ENCODE assay signal across 21 cellular contexts in genomic region chr5:57537831-57538230, GRCh38. TPM values are rescaled to one million over a fixed set of nuclear protein-coding genes. Genes with fewer than 3 reads are reported as not detected.
"Had no signal": no experiment of that assay in that cellular context is flagged by ENCODE, and none has a peak within 500 bp of the region (broad histone marks: within the 10 kb centered on the region; RNA-seq: fewer than 3 reads in every experiment).

No MANE protein-coding gene starts in this region.

- H3K4me1 Mint-ChIP-seq: activated CD8-positive, alpha-beta memory T cell treated with anti-CD3 and anti-CD28 coated beads, Interleukin-2, amount 10 ng/mL, durations not matched to agents 7 days and 5 days had no signal

- H3K27me3 Mint-ChIP-seq: activated CD4-positive, alpha-beta T cell treated with anti-CD3 and anti-CD28 coated beads for 36 hours; activated CD8-positive, alpha-beta memory T cell treated with anti-CD3 and anti-CD28 coated beads, Interleukin-2, amount 10 ng/mL, durations not matched to agents 7 days and 5 days; natural killer cell treated with Interleukin-12 subunit alpha and Interleukin-12 subunit beta and Interleukin-15 and Interleukin-18, amount 100 ng/mL, for 72 hours had no signal

- H3K27me3 ChIP-seq: right lobe of liver, upper lobe of right lung had no signal

- DNase-seq: activated CD4-positive, alpha-beta memory T cell treated with anti-CD3 and anti-CD28 coated beads for 36 hours; activated CD4-positive, alpha-beta T cell treated with anti-CD3 and anti-CD28 coated beads for 36 hours; activated CD8-positive, alpha-beta memory T cell treated with anti-CD3 and anti-CD28 coated beads, Interleukin-2, amount 10 ng/mL, durations not matched to agents 7 days and 5 days; activated naive CD4-positive, alpha-beta T cell treated with anti-CD3 and anti-CD28 coated beads for 36 hours; activated naive CD8-positive, alpha-beta T cell treated with anti-CD3 and anti-CD28 coated beads, Interleukin-2, amount 50 U/mL, for 24 hours; activated T-cell treated with anti-CD3 and anti-CD28 coated beads, Interleukin-2, amount 50 U/mL, for 1 hour; aorta; effector memory CD8-positive, alpha-beta T cell; erythroblast; left ventricle myocardium superior; mesendoderm; right lobe of liver; stimulated activated CD4-positive, alpha-beta T cell treated with anti-CD3 and anti-CD28 coated beads, Interleukin-1b, Interleukin-23, amount 100 ng/mL, for 48 hours; stimulated activated naive CD8-positive, alpha-beta T cell treated with anti-CD3 and anti-CD28 coated beads, Interleukin-15, amount 100 ng/mL, for 72 hours; T-helper 1 cell; upper lobe of right lung had no signal

- ATAC-seq: activated CD4-positive, alpha-beta T cell treated with anti-CD3 and anti-CD28 coated beads for 36 hours; activated CD8-positive, alpha-beta memory T cell treated with anti-CD3 and anti-CD28 coated beads, Interleukin-2, amount 10 ng/mL, durations not matched to agents 7 days and 5 days; activated naive CD8-positive, alpha-beta T cell treated with anti-CD3 and anti-CD28 coated beads, Interleukin-2, amount 50 U/mL, for 24 hours; effector memory CD8-positive, alpha-beta T cell; left ventricle myocardium superior; natural killer cell treated with Interleukin-12 subunit alpha and Interleukin-12 subunit beta and Interleukin-15 and Interleukin-18, amount 100 ng/mL, for 72 hours; right lobe of liver; upper lobe of right lung had no signal

- H3K4me3 Mint-ChIP-seq: activated CD4-positive, alpha-beta memory T cell treated with anti-CD3 and anti-CD28 coated beads for 36 hours; activated CD4-positive, alpha-beta T cell treated with anti-CD3 and anti-CD28 coated beads for 36 hours; activated CD8-positive, alpha-beta memory T cell treated with anti-CD3 and anti-CD28 coated beads, Interleukin-2, amount 10 ng/mL, durations not matched to agents 7 days and 5 days; activated naive CD4-positive, alpha-beta T cell treated with anti-CD3 and anti-CD28 coated beads for 36 hours; activated naive CD8-positive, alpha-beta T cell treated with anti-CD3 and anti-CD28 coated beads, Interleukin-2, amount 50 U/mL, for 24 hours; effector memory CD8-positive, alpha-beta T cell; natural killer cell treated with Interleukin-12 subunit alpha and Interleukin-12 subunit beta and Interleukin-15 and Interleukin-18, amount 100 ng/mL, for 72 hours had no signal

- H3K4me3 ChIP-seq: prostate gland, right lobe of liver, thoracic aorta, upper lobe of right lung had no signal

- H3K9me3 Mint-ChIP-seq: activated CD4-positive, alpha-beta memory T cell treated with anti-CD3 and anti-CD28 coated beads for 36 hours; activated naive CD4-positive, alpha-beta T cell treated with anti-CD3 and anti-CD28 coated beads for 36 hours; activated naive CD8-positive, alpha-beta T cell treated with anti-CD3 and anti-CD28 coated beads, Interleukin-2, amount 50 U/mL, for 24 hours; activated T-helper 2 cell treated with anti-CD3 and anti-CD28 coated beads, Interferon-gamma antibody, Interleukin-2, Interleukin-4, amounts not matched to agents 10 μg/mL and 5 μg/mL and 100 μg/mL, durations not matched to agents 14 hours and 24 hours and 36 hours; effector memory CD8-positive, alpha-beta T cell; natural killer cell treated with Interleukin-12 subunit alpha and Interleukin-12 subunit beta and Interleukin-15 and Interleukin-18, amount 100 ng/mL, for 72 hours; stimulated activated naive CD8-positive, alpha-beta T cell treated with anti-CD3 and anti-CD28 coated beads, Interleukin-15, amount 100 ng/mL, for 72 hours had no signal

- H3K27ac Mint-ChIP-seq: activated CD4-positive, alpha-beta memory T cell treated with anti-CD3 and anti-CD28 coated beads for 36 hours; activated CD4-positive, alpha-beta T cell treated with anti-CD3 and anti-CD28 coated beads for 36 hours; activated CD8-positive, alpha-beta memory T cell treated with anti-CD3 and anti-CD28 coated beads, Interleukin-2, amount 10 ng/mL, durations not matched to agents 7 days and 5 days; activated naive CD4-positive, alpha-beta T cell treated with anti-CD3 and anti-CD28 coated beads for 36 hours; activated naive CD8-positive, alpha-beta T cell treated with anti-CD3 and anti-CD28 coated beads, Interleukin-2, amount 50 U/mL, for 24 hours; activated T-helper 2 cell treated with anti-CD3 and anti-CD28 coated beads, Interferon-gamma antibody, Interleukin-2, Interleukin-4, amounts not matched to agents 10 μg/mL and 5 μg/mL and 100 μg/mL, durations not matched to agents 14 hours and 24 hours and 36 hours; effector memory CD8-positive, alpha-beta T cell; natural killer cell treated with Interleukin-12 subunit alpha and Interleukin-12 subunit beta and Interleukin-15 and Interleukin-18, amount 100 ng/mL, for 72 hours; stimulated activated naive CD8-positive, alpha-beta T cell treated with anti-CD3 and anti-CD28 coated beads, Interleukin-15, amount 100 ng/mL, for 72 hours had no signal

- H3K36me3 ChIP-seq: prostate gland, right lobe of liver, thoracic aorta, upper lobe of right lung had no signal

- H3K9me3 ChIP-seq: prostate gland, right lobe of liver, thoracic aorta, upper lobe of right lung had no signal

- H3K27ac ChIP-seq: prostate gland, right lobe of liver, thoracic aorta, upper lobe of right lung, VCaP had no signal

- H3K4me1 ChIP-seq: prostate gland, right lobe of liver, upper lobe of right lung had no signal

- H3K36me3 Mint-ChIP-seq: activated CD4-positive, alpha-beta memory T cell treated with anti-CD3 and anti-CD28 coated beads for 36 hours; activated CD8-positive, alpha-beta memory T cell treated with anti-CD3 and anti-CD28 coated beads, Interleukin-2, amount 10 ng/mL, durations not matched to agents 7 days and 5 days; natural killer cell treated with Interleukin-12 subunit alpha and Interleukin-12 subunit beta and Interleukin-15 and Interleukin-18, amount 100 ng/mL, for 72 hours had no signal

RNA-seq across cellular contexts. Expression of gene ACTBL2, which starts 55.2 kb away (rescaled TPM):
- total RNA-seq: activated CD4-positive, alpha-beta memory T cell treated with anti-CD3 and anti-CD28 coated beads for 36 hours; activated CD4-positive, alpha-beta T cell treated with anti-CD3 and anti-CD28 coated beads for 36 hours; activated CD8-positive, alpha-beta memory T cell treated with anti-CD3 and anti-CD28 coated beads, Interleukin-2, amount 10 ng/mL, durations not matched to agents 7 days and 5 days; activated naive CD4-positive, alpha-beta T cell treated with anti-CD3 and anti-CD28 coated beads for 36 hours; activated T-helper 2 cell treated with anti-CD3 and anti-CD28 coated beads, Interferon-gamma antibody, Interleukin-2, Interleukin-4, amounts not matched to agents 10 μg/mL and 5 μg/mL and 100 μg/mL, durations not matched to agents 14 hours and 24 hours and 36 hours; aorta; left ventricle myocardium superior; natural killer cell treated with Interleukin-12 subunit alpha and Interleukin-12 subunit beta and Interleukin-15 and Interleukin-18, amount 100 ng/mL, for 72 hours; prostate gland; right lobe of liver; thoracic aorta; upper lobe of right lung had no signal
